ENCODE assay signal across 11 cellular contexts in genomic region chr1:233707153-233707905, GRCh38.
A peak's percentile ranks its signal among the peaks of the same experiment; 100 is the strongest.
DNase-seq lines count a peak whose midpoint lies in the region; ATAC-seq and TF ChIP-seq lines count a peak whose summit lies in the region.
"Had no signal": no experiment of that assay in that cellular context is flagged by ENCODE, and none has a peak within 500 bp of the region (broad histone marks: within the 10 kb centered on the region; RNA-seq: fewer than 3 reads in every experiment).

No MANE protein-coding gene starts in this region.

- H3K4me1 ChIP-seq in ovary (ENCODE audit: insufficient read depth), result no peaks in the 10 kb centered on the region
- H3K4me1 ChIP-seq: BE2C had no signal

- H3K9me3 ChIP-seq in ovary, result no peaks in the 10 kb centered on the region
- H3K9me3 ChIP-seq: BE2C had no signal

- no peak for TF ChIP-seq EP300 in ovary (IDR thresholded peaks at IDR 0.05)

- ATAC-seq in activated CD4-positive, alpha-beta T cell treated with anti-CD3 and anti-CD28 coated beads for 36 hours, result no peak

- no peak overlapping the region for H3K4me3 Mint-ChIP-seq in brain
- no peak overlapping the region for H3K4me3 Mint-ChIP-seq in activated CD4-positive, alpha-beta T cell treated with anti-CD3 and anti-CD28 coated beads for 36 hours
- H3K4me3 Mint-ChIP-seq: natural killer cell treated with Interleukin-12 subunit alpha and Interleukin-12 subunit beta and Interleukin-15 and Interleukin-18, amount 100 ng/mL, for 72 hours had no signal

- intact Hi-C loops in activated CD4-positive, alpha-beta T cell treated with anti-CD3 and anti-CD28 coated beads for 36 hours (cut with DNase I, micrococcal nuclease), result no loop called here
- intact Hi-C loops in ovary (cut with DNase I), result no loop called here

- peaks cover 11% of the 10 kb centered on the region for H3K27me3 Mint-ChIP-seq in brain
- H3K27me3 Mint-ChIP-seq in activated CD4-positive, alpha-beta T cell treated with anti-CD3 and anti-CD28 coated beads for 36 hours, result peaks cover 18% of the 10 kb centered on the region

- DNase-seq in BJ (ENCODE audit: low read depth), result peak; percentile 28
- peak; percentile 93 for DNase-seq in NCI-H2107 treated with DMSO at 0.1 percent for 48 hours (lab: John Stamatoyannopoulos, UW; ENCODE audit: unreplicated experiment)
- peak; percentile 13 for DNase-seq in left kidney (ENCODE audit: low read depth, low spot score)
- DNase-seq in activated CD4-positive, alpha-beta T cell treated with anti-CD3 and anti-CD28 coated beads for 36 hours, result no peak
- DNase-seq in hepatic stellate cell (ENCODE audit: low spot score), result no peak
- no peak for DNase-seq in ovary
- no peak for DNase-seq in CD1c-positive myeloid dendritic cell (ENCODE audit: extremely low spot score)
- DNase-seq: BE2C, cortex of kidney had no signal

- H3K27ac ChIP-seq in ovary, result no peak overlapping the region

- peaks cover 23% of the 10 kb centered on the region for H3K4me1 Mint-ChIP-seq in brain
- H3K4me1 Mint-ChIP-seq in activated CD4-positive, alpha-beta T cell treated with anti-CD3 and anti-CD28 coated beads for 36 hours, result no peaks in the 10 kb centered on the region

- no peaks in the 10 kb centered on the region for H3K36me3 Mint-ChIP-seq in brain
- no peaks in the 10 kb centered on the region for H3K36me3 Mint-ChIP-seq in activated CD4-positive, alpha-beta T cell treated with anti-CD3 and anti-CD28 coated beads for 36 hours (ENCODE audit: low read depth)
- H3K36me3 Mint-ChIP-seq: natural killer cell treated with Interleukin-12 subunit alpha and Interleukin-12 subunit beta and Interleukin-15 and Interleukin-18, amount 100 ng/mL, for 72 hours had no signal

- peak overlapping the region in 4 of 5 experiments; percentile 30 to 84 (median 69) for H3K27ac Mint-ChIP-seq in brain
- H3K27ac Mint-ChIP-seq in activated CD4-positive, alpha-beta T cell treated with anti-CD3 and anti-CD28 coated beads for 36 hours, result no peak overlapping the region
- H3K27ac Mint-ChIP-seq: natural killer cell treated with Interleukin-12 subunit alpha and Interleukin-12 subunit beta and Interleukin-15 and Interleukin-18, amount 100 ng/mL, for 72 hours had no signal

- WGBS in ovary, 3 donors, result 12 to 49% (median 30%) methylated on average over 4 of the region's 4 CpGs

- H3K36me3 ChIP-seq in BJ (ENCODE audit: control insufficient read depth, insufficient read depth, low read length) (no peaks in the 10 kb centered on the region), ovary (no peaks in the 10 kb centered on the region)
- H3K36me3 ChIP-seq: BE2C had no signal

- peaks cover 0 to 3% (median 0%) of the 10 kb centered on the region in 5 experiments for H3K9me3 Mint-ChIP-seq in brain
- peaks cover 9% of the 10 kb centered on the region for H3K9me3 Mint-ChIP-seq in activated CD4-positive, alpha-beta T cell treated with anti-CD3 and anti-CD28 coated beads for 36 hours (ENCODE audit: low read depth)
- H3K9me3 Mint-ChIP-seq: natural killer cell treated with Interleukin-12 subunit alpha and Interleukin-12 subunit beta and Interleukin-15 and Interleukin-18, amount 100 ng/mL, for 72 hours had no signal

- CTCF ChIA-PET in BJ (lab: Yijun Ruan, JAX), result no interaction called here
- CTCF ChIA-PET in activated CD4-positive, alpha-beta T cell treated with anti-CD3 and anti-CD28 coated beads for 36 hours (lab: Charles Lee), result no interaction called here

- H3K4me3 ChIP-seq in BJ (ENCODE audit: low read depth, low read length) (no peak overlapping the region), ovary (no peak overlapping the region)

- TF ChIP-seq POLR2A in ovary (IDR thresholded peaks at IDR 0.05), result no peak

- no peaks in the 10 kb centered on the region for H3K27me3 ChIP-seq in BJ (ENCODE audit: control insufficient read depth, insufficient read depth, low read length)
- H3K27me3 ChIP-seq in ovary, result no peaks in the 10 kb centered on the region

- TF ChIP-seq CTCF in BJ (IDR thresholded peaks at IDR 0.05; ENCODE audit: insufficient read depth, low read depth, low read length) (no peak), brain (conservative IDR thresholded peaks at IDR 0.05) (no peak), ovary (IDR thresholded peaks at IDR 0.05) (no peak)

- POLR2A ChIA-PET in BJ (lab: Charles Lee), result no interaction called here
- POLR2A ChIA-PET in activated CD4-positive, alpha-beta T cell treated with anti-CD3 and anti-CD28 coated beads for 36 hours (lab: Charles Lee), result interaction anchor here (0.6 kb wide), 1 partner anchor 356 kb away, joined by 7 read pairs; no protein-coding TSS in a partner anchor

Comparison
In these comparisons a context has a peak if more than half of its experiments do, and no peak if none do; other contexts are left out.
1. DNase-seq: peak in BJ (single experiment), NCI-H2107 treated with DMSO at 0.1 percent for 48 hours (single experiment) and left kidney (single experiment); none in activated CD4-positive, alpha-beta T cell treated with anti-CD3 and anti-CD28 coated beads for 36 hours (single experiment), hepatic stellate cell (single experiment), ovary (0 of 5) and CD1c-positive myeloid dendritic cell (single experiment).